In genomic region chr6:159894991-159895390, GRCh38 we compare ENCODE assay signal across 37 cellular contexts. TPM values are rescaled to one million over a fixed set of nuclear protein-coding genes. Genes with fewer than 3 reads are reported as not detected.
"Had no signal": no experiment of that assay in that cellular context is flagged by ENCODE, and none has a peak within 500 bp of the region (broad histone marks: within the 10 kb centered on the region; RNA-seq: fewer than 3 reads in every experiment).

No MANE protein-coding gene starts in this region.

- H3K4me3 Mint-ChIP-seq: activated CD4-positive, alpha-beta memory T cell treated with anti-CD3 and anti-CD28 coated beads for 36 hours; activated CD4-positive, alpha-beta T cell treated with anti-CD3 and anti-CD28 coated beads for 36 hours; activated CD4-positive, alpha-beta T cell treated with anti-CD3 and anti-CD28 coated beads, Interleukin-2, amount 10 ng/mL, durations not matched to agents 24 days and 14 days; activated CD8-positive, alpha-beta memory T cell treated with anti-CD3 and anti-CD28 coated beads, Interleukin-2, amount 10 ng/mL, durations not matched to agents 7 days and 5 days; activated CD8-positive, alpha-beta T cell treated with anti-CD3 and anti-CD28 coated beads, Interleukin-2, amount 10 ng/mL, durations not matched to agents 7 days and 5 days; activated naive CD4-positive, alpha-beta T cell treated with anti-CD3 and anti-CD28 coated beads for 36 hours; activated naive CD4-positive, alpha-beta T cell treated with anti-CD3 and anti-CD28 coated beads, Interleukin-2, amount 50 U/mL, for 24 hours; activated naive CD8-positive, alpha-beta T cell treated with anti-CD3 and anti-CD28 coated beads for 36 hours; activated naive CD8-positive, alpha-beta T cell treated with anti-CD3 and anti-CD28 coated beads, Interleukin-2, amount 50 U/mL, for 24 hours; activated T-cell treated with anti-CD3 and anti-CD28 coated beads, Interleukin-2, amount 50 U/mL, for 4 hours; brain; central memory CD8-positive, alpha-beta T cell; dendritic cell treated with granulocyte-macrophage colony-stimulating factor and Interleukin-4, amounts not matched to agents 40 ng/mL and 50 ng/mL, for 4 days; endodermal cell had no signal

- H3K4me3 ChIP-seq: adrenal gland, breast epithelium, cardiac muscle cell, coronary artery, dorsolateral prefrontal cortex, esophagus squamous epithelium, gastroesophageal sphincter had no signal

- H3K36me3 Mint-ChIP-seq: activated CD4-positive, alpha-beta memory T cell treated with anti-CD3 and anti-CD28 coated beads for 36 hours; activated CD8-positive, alpha-beta memory T cell treated with anti-CD3 and anti-CD28 coated beads, Interleukin-2, amount 10 ng/mL, durations not matched to agents 7 days and 5 days; activated naive CD4-positive, alpha-beta T cell treated with anti-CD3 and anti-CD28 coated beads, Interleukin-2, amount 50 U/mL, for 24 hours; activated naive CD8-positive, alpha-beta T cell treated with anti-CD3 and anti-CD28 coated beads for 36 hours; brain had no signal

- H3K36me3 ChIP-seq: adrenal gland, breast epithelium, cardiac muscle cell, esophagus squamous epithelium, gastroesophageal sphincter had no signal

- H3K4me1 ChIP-seq: adrenal gland, breast epithelium, gastroesophageal sphincter had no signal

- DNase-seq: activated CD4-positive, alpha-beta memory T cell treated with anti-CD3 and anti-CD28 coated beads for 36 hours; activated CD4-positive, alpha-beta T cell treated with anti-CD3 and anti-CD28 coated beads for 36 hours; activated CD4-positive, alpha-beta T cell treated with anti-CD3 and anti-CD28 coated beads, Interleukin-2, amount 10 ng/mL, durations not matched to agents 24 days and 14 days; activated CD4-positive, CD25-positive, alpha-beta regulatory T cell; activated CD4-positive, CD25-positive, alpha-beta regulatory T cell treated with anti-CD3 and anti-CD28 coated beads, Interleukin-2, amount 50 U/mL, for 72 hours; activated CD8-positive, alpha-beta memory T cell treated with anti-CD3 and anti-CD28 coated beads, Interleukin-2, amount 10 ng/mL, durations not matched to agents 7 days and 5 days; activated CD8-positive, alpha-beta memory T cell treated with anti-CD3 and anti-CD28 coated beads, Interleukin-2, amount 50 U/mL, for 4 hours; activated CD8-positive, alpha-beta T cell treated with anti-CD3 and anti-CD28 coated beads, Interleukin-2, amount 10 ng/mL, durations not matched to agents 7 days and 5 days; activated effector memory CD4-positive, alpha-beta T cell treated with anti-CD3 and anti-CD28 coated beads, Interleukin-2, amount 50 U/mL, for 16 hours; activated naive CD4-positive, alpha-beta T cell treated with anti-CD3 and anti-CD28 coated beads for 36 hours; activated naive CD8-positive, alpha-beta T cell treated with anti-CD3 and anti-CD28 coated beads for 36 hours; activated naive CD8-positive, alpha-beta T cell treated with anti-CD3 and anti-CD28 coated beads, Interleukin-2, amount 50 U/mL, for 24 hours; activated T-cell treated with anti-CD3 and anti-CD28 coated beads, Interleukin-2, amount 50 U/mL, for 4 hours; adrenal gland; amygdala; aorta; dorsolateral prefrontal cortex; effector memory CD4-positive, alpha-beta T cell; endodermal cell; erythroblast; esophagus squamous epithelium; foreskin melanocyte; T-helper 2 cell had no signal

- H3K27ac Mint-ChIP-seq: activated CD4-positive, alpha-beta memory T cell treated with anti-CD3 and anti-CD28 coated beads for 36 hours; activated CD4-positive, alpha-beta T cell treated with anti-CD3 and anti-CD28 coated beads for 36 hours; activated CD4-positive, alpha-beta T cell treated with anti-CD3 and anti-CD28 coated beads, Interleukin-2, amount 10 ng/mL, durations not matched to agents 24 days and 14 days; activated CD8-positive, alpha-beta memory T cell treated with anti-CD3 and anti-CD28 coated beads, Interleukin-2, amount 10 ng/mL, durations not matched to agents 7 days and 5 days; activated CD8-positive, alpha-beta T cell treated with anti-CD3 and anti-CD28 coated beads, Interleukin-2, amount 10 ng/mL, durations not matched to agents 7 days and 5 days; activated naive CD4-positive, alpha-beta T cell treated with anti-CD3 and anti-CD28 coated beads for 36 hours; activated naive CD4-positive, alpha-beta T cell treated with anti-CD3 and anti-CD28 coated beads, Interleukin-2, amount 50 U/mL, for 24 hours; activated naive CD8-positive, alpha-beta T cell treated with anti-CD3 and anti-CD28 coated beads for 36 hours; activated naive CD8-positive, alpha-beta T cell treated with anti-CD3 and anti-CD28 coated beads, Interleukin-2, amount 50 U/mL, for 24 hours; activated T-helper 2 cell treated with anti-CD3 and anti-CD28 coated beads, Interferon-gamma antibody, Interleukin-2, Interleukin-4, amounts not matched to agents 10 μg/mL and 5 μg/mL and 100 μg/mL, durations not matched to agents 14 hours and 24 hours and 36 hours; brain; dendritic cell treated with granulocyte-macrophage colony-stimulating factor and Interleukin-4, amounts not matched to agents 40 ng/mL and 50 ng/mL, for 4 days; endodermal cell had no signal

- H3K27ac ChIP-seq: adrenal gland, breast epithelium, cardiac muscle cell, coronary artery, dorsolateral prefrontal cortex, esophagus squamous epithelium, gastroesophageal sphincter had no signal

- H3K27me3 ChIP-seq: breast epithelium, cardiac muscle cell had no signal

- ATAC-seq: activated CD4-positive, alpha-beta T cell treated with anti-CD3 and anti-CD28 coated beads for 36 hours; activated CD8-positive, alpha-beta memory T cell treated with anti-CD3 and anti-CD28 coated beads, Interleukin-2, amount 10 ng/mL, durations not matched to agents 7 days and 5 days; activated CD8-positive, alpha-beta T cell treated with anti-CD3 and anti-CD28 coated beads, Interleukin-2, amount 10 ng/mL, durations not matched to agents 7 days and 5 days; activated naive CD8-positive, alpha-beta T cell treated with anti-CD3 and anti-CD28 coated beads, Interleukin-2, amount 50 U/mL, for 24 hours; activated T-cell treated with anti-CD3 and anti-CD28 coated beads, Interleukin-2, amount 50 U/mL, for 4 hours; gastroesophageal sphincter had no signal

- H3K9me3 ChIP-seq: adrenal gland, breast epithelium, esophagus squamous epithelium, gastroesophageal sphincter had no signal

- H3K9me3 Mint-ChIP-seq: activated CD4-positive, alpha-beta memory T cell treated with anti-CD3 and anti-CD28 coated beads for 36 hours; activated CD4-positive, alpha-beta T cell treated with anti-CD3 and anti-CD28 coated beads, Interleukin-2, amount 10 ng/mL, durations not matched to agents 24 days and 14 days; activated naive CD4-positive, alpha-beta T cell treated with anti-CD3 and anti-CD28 coated beads for 36 hours; activated naive CD4-positive, alpha-beta T cell treated with anti-CD3 and anti-CD28 coated beads, Interleukin-2, amount 50 U/mL, for 24 hours; activated naive CD8-positive, alpha-beta T cell treated with anti-CD3 and anti-CD28 coated beads for 36 hours; activated naive CD8-positive, alpha-beta T cell treated with anti-CD3 and anti-CD28 coated beads, Interleukin-2, amount 50 U/mL, for 24 hours; activated T-cell treated with anti-CD3 and anti-CD28 coated beads, Interleukin-2, amount 50 U/mL, for 4 hours; activated T-helper 2 cell treated with anti-CD3 and anti-CD28 coated beads, Interferon-gamma antibody, Interleukin-2, Interleukin-4, amounts not matched to agents 10 μg/mL and 5 μg/mL and 100 μg/mL, durations not matched to agents 14 hours and 24 hours and 36 hours; central memory CD8-positive, alpha-beta T cell had no signal

- H3K4me1 Mint-ChIP-seq: activated CD4-positive, alpha-beta T cell treated with anti-CD3 and anti-CD28 coated beads for 36 hours; activated CD4-positive, alpha-beta T cell treated with anti-CD3 and anti-CD28 coated beads, Interleukin-2, amount 10 ng/mL, durations not matched to agents 24 days and 14 days; activated CD8-positive, alpha-beta memory T cell treated with anti-CD3 and anti-CD28 coated beads, Interleukin-2, amount 10 ng/mL, durations not matched to agents 7 days and 5 days; activated naive CD4-positive, alpha-beta T cell treated with anti-CD3 and anti-CD28 coated beads, Interleukin-2, amount 50 U/mL, for 24 hours; activated naive CD8-positive, alpha-beta T cell treated with anti-CD3 and anti-CD28 coated beads for 36 hours; activated naive CD8-positive, alpha-beta T cell treated with anti-CD3 and anti-CD28 coated beads, Interleukin-2, amount 50 U/mL, for 24 hours; central memory CD8-positive, alpha-beta T cell; endodermal cell had no signal

RNA-seq across cellular contexts. Expression of gene MAS1, which starts 4.2 kb away (rescaled TPM):
- total RNA-seq: activated CD4-positive, alpha-beta memory T cell treated with anti-CD3 and anti-CD28 coated beads for 36 hours; activated CD4-positive, alpha-beta T cell treated with anti-CD3 and anti-CD28 coated beads for 36 hours; activated CD4-positive, alpha-beta T cell treated with anti-CD3 and anti-CD28 coated beads, Interleukin-2, amount 10 ng/mL, durations not matched to agents 24 days and 14 days; activated CD8-positive, alpha-beta memory T cell treated with anti-CD3 and anti-CD28 coated beads for 36 hours; activated CD8-positive, alpha-beta memory T cell treated with anti-CD3 and anti-CD28 coated beads, Interleukin-2, amount 10 ng/mL, durations not matched to agents 7 days and 5 days; activated CD8-positive, alpha-beta T cell treated with anti-CD3 and anti-CD28 coated beads, Interleukin-2, amount 10 ng/mL, durations not matched to agents 7 days and 5 days; activated naive CD4-positive, alpha-beta T cell treated with anti-CD3 and anti-CD28 coated beads for 36 hours; activated naive CD8-positive, alpha-beta T cell treated with anti-CD3 and anti-CD28 coated beads for 36 hours; activated T-cell treated with anti-CD3 and anti-CD28 coated beads, Interleukin-2, amount 50 U/mL, for 4 hours; activated T-helper 2 cell treated with anti-CD3 and anti-CD28 coated beads, Interferon-gamma antibody, Interleukin-2, Interleukin-4, amounts not matched to agents 10 μg/mL and 5 μg/mL and 100 μg/mL, durations not matched to agents 14 hours and 24 hours and 36 hours; adrenal gland; breast epithelium; cardiac muscle cell; endodermal cell; esophagus squamous epithelium; fibroblast of lung; fibroblast of villous mesenchyme; gastroesophageal sphincter; glomerular endothelial cell; T-helper 1 cell treated with Interleukin-12 subunit alpha and Interleukin-12 subunit beta and Interleukin-4 antibody, amounts not matched to agents 30 ng/mL and 1 ng/mL, for 36 hours had no signal
- polyA plus RNA-seq: aorta, cardiac muscle cell, fibroblast of lung had no signal
